11 cellular contexts compared by ENCODE assay signal in genomic region chr1:120178799-120179419, GRCh38. TPM values are rescaled to one million over a fixed set of nuclear protein-coding genes. Genes with fewer than 3 reads are reported as not detected.
DNase-seq lines count a peak whose midpoint lies in the region; ATAC-seq and TF ChIP-seq lines count a peak whose summit lies in the region.
"Had no signal": no experiment of that assay in that cellular context is flagged by ENCODE, and none has a peak within 500 bp of the region (broad histone marks: within the 10 kb centered on the region; RNA-seq: fewer than 3 reads in every experiment).

No MANE protein-coding gene starts in this region.

- no peaks in the 10 kb centered on the region for H3K9me3 Mint-ChIP-seq in T-cell
- peaks cover 0 to 2% (median 0%) of the 10 kb centered on the region in 8 donors for H3K9me3 Mint-ChIP-seq in CD4-positive, alpha-beta memory T cell
- H3K9me3 Mint-ChIP-seq: activated T-helper 1 cell treated with anti-CD3 and anti-CD28 coated beads, Interleukin-12 subunit alpha, Interleukin-12 subunit beta, Interleukin-2, Interleukin-4 antibody, amounts not matched to agents 30 ng/mL and 10 ng/mL and 1 ng/mL, durations not matched to agents 14 hours and 24 hours and 36 hours; T-helper 1 cell treated with Interleukin-12 subunit alpha and Interleukin-12 subunit beta and Interleukin-4 antibody, amounts not matched to agents 30 μg/mL and 1 μg/mL, for 36 hours had no signal

- no peaks in the 10 kb centered on the region for H3K4me1 ChIP-seq in CD4-positive, alpha-beta memory T cell (ENCODE audit: insufficient read depth, low read length)

- TF ChIP-seq CTCF in fibroblast of the aortic adventitia (IDR thresholded peaks at IDR 0.05; ENCODE audit: insufficient read depth, low read length): no peak
- no peak for TF ChIP-seq CTCF in retinal pigment epithelial cell (conservative IDR thresholded peaks at IDR 0.05; ENCODE audit: low read depth, low read length)

- H3K27me3 ChIP-seq in CD4-positive, alpha-beta memory T cell (ENCODE audit: insufficient read depth, low read length): no peaks in the 10 kb centered on the region

- H3K27ac ChIP-seq in CD4-positive, alpha-beta memory T cell (ENCODE audit: low read depth, low read length): no peak overlapping the region

- no peaks in the 10 kb centered on the region for H3K9me3 ChIP-seq in CD4-positive, alpha-beta memory T cell (ENCODE audit: control insufficient read depth in 1 of 2, low read length in 2 of 2)

- H3K4me3 Mint-ChIP-seq in T-cell: no peak overlapping the region
- peak overlapping the region in 1 of 8 donors; percentile 6 for H3K4me3 Mint-ChIP-seq in CD4-positive, alpha-beta memory T cell
- H3K4me3 Mint-ChIP-seq: activated T-helper 1 cell treated with anti-CD3 and anti-CD28 coated beads, Interleukin-12 subunit alpha, Interleukin-12 subunit beta, Interleukin-2, Interleukin-4 antibody, amounts not matched to agents 30 ng/mL and 10 ng/mL and 1 ng/mL, durations not matched to agents 14 hours and 24 hours and 36 hours; T-helper 1 cell treated with Interleukin-12 subunit alpha and Interleukin-12 subunit beta and Interleukin-4 antibody, amounts not matched to agents 30 μg/mL and 1 μg/mL, for 36 hours had no signal

- H3K36me3 ChIP-seq in CD4-positive, alpha-beta memory T cell (ENCODE audit: insufficient read depth, low read length): no peaks in the 10 kb centered on the region

- H3K4me1 Mint-ChIP-seq in T-cell: peaks cover 17 to 22% (median 21%) of the 10 kb centered on the region in 3 donors
- peaks cover 8 to 28% (median 14%) of the 10 kb centered on the region in 4 donors for H3K4me1 Mint-ChIP-seq in CD4-positive, alpha-beta memory T cell

- H3K4me3 ChIP-seq in fibroblast of the aortic adventitia (ENCODE audit: low read depth, low read length) (no peak overlapping the region), retinal pigment epithelial cell (ENCODE audit: low read length) (no peak overlapping the region)
- no peak overlapping the region for H3K4me3 ChIP-seq in CD4-positive, alpha-beta memory T cell (ENCODE audit: low read length in 2 of 2)

- no peaks in the 10 kb centered on the region for H3K27me3 Mint-ChIP-seq in T-cell
- peaks cover 0 to 1% of the 10 kb centered on the region in 2 donors for H3K27me3 Mint-ChIP-seq in CD4-positive, alpha-beta memory T cell

- CTCF ChIA-PET in T-cell (lab: Charles Lee): interaction anchor here in 1 of 2 donors (0.6 kb wide), 1 partner anchor 238 kb away, joined by 3 read pairs; no protein-coding TSS in a partner anchor
- CTCF ChIA-PET in CD4-positive, alpha-beta memory T cell (lab: Charles Lee; ENCODE audit: partially characterized antibody): no interaction called here

- DNase-seq in ELF-1 (ENCODE audit: low read depth, low spot score) (peak; percentile 4), T-cell (no peak), fibroblast of the aortic adventitia (ENCODE audit: low read depth) (peak; percentile 41), retinal pigment epithelial cell (ENCODE audit: low read depth) (peak; percentile 25), DMS53 (lab: John Stamatoyannopoulos, UW) (no peak), NCI-H1092 (lab: John Stamatoyannopoulos, UW) (no peak), globus pallidus (ENCODE audit: low spot score) (no peak)
- DNase-seq in CD4-positive, alpha-beta memory T cell: no peak
- DNase-seq: DMS79 had no signal

- intact Hi-C loops in CD4-positive, alpha-beta memory T cell (cut with micrococcal nuclease): no loop called here

- peak overlapping the region; percentile 29 to 61 for H3K27ac Mint-ChIP-seq in T-cell
- H3K27ac Mint-ChIP-seq in CD4-positive, alpha-beta memory T cell: peak overlapping the region in 2 of 7 donors; percentile 7 to 77
- H3K27ac Mint-ChIP-seq: activated T-helper 1 cell treated with anti-CD3 and anti-CD28 coated beads, Interleukin-12 subunit alpha, Interleukin-12 subunit beta, Interleukin-2, Interleukin-4 antibody, amounts not matched to agents 30 ng/mL and 10 ng/mL and 1 ng/mL, durations not matched to agents 14 hours and 24 hours and 36 hours; T-helper 1 cell treated with Interleukin-12 subunit alpha and Interleukin-12 subunit beta and Interleukin-4 antibody, amounts not matched to agents 30 μg/mL and 1 μg/mL, for 36 hours had no signal

- POLR2A ChIA-PET in T-cell (lab: Charles Lee): no interaction called here
- POLR2A ChIA-PET in CD4-positive, alpha-beta memory T cell (lab: Charles Lee; ENCODE audit: partially characterized antibody): no interaction called here

- no peak for ATAC-seq in T-cell (replicated peaks in 1 of 4)

- H3K36me3 Mint-ChIP-seq in T-cell: no peaks in the 10 kb centered on the region
- peaks cover 0 to 12% of the 10 kb centered on the region in 2 donors for H3K36me3 Mint-ChIP-seq in CD4-positive, alpha-beta memory T cell

RNA-seq across cellular contexts. Expression of gene SEC22B, which starts 2.6 kb away (rescaled TPM):
- total RNA-seq in T-cell: 10 to 100 TPM; 29.8 to 33.9 (median 31.2) TPM
- 23.5 and 70.3 TPM in 2 replicates for total RNA-seq in fibroblast of the aortic adventitia (ENCODE audit: low replicate concordance)
- total RNA-seq in CD4-positive, alpha-beta memory T cell: 10 to 100 TPM; 43.4 to 45.2 TPM
- polyA plus RNA-seq in CD4-positive, alpha-beta memory T cell: 10 to 100 TPM; 13.9 to 18.7 TPM

Comparison
In these comparisons a context has a peak if more than half of its experiments do, and no peak if none do; other contexts are left out.
1. DNase-seq: peak in ELF-1 (single experiment), fibroblast of the aortic adventitia (single experiment) and retinal pigment epithelial cell (single experiment); none in T-cell (0 of 34), DMS53 (single experiment), NCI-H1092 (single experiment), CD4-positive, alpha-beta memory T cell (0 of 5) and globus pallidus (single experiment).